ENCODE assay signal across 1 cellular context in the genomic region with DNA sequence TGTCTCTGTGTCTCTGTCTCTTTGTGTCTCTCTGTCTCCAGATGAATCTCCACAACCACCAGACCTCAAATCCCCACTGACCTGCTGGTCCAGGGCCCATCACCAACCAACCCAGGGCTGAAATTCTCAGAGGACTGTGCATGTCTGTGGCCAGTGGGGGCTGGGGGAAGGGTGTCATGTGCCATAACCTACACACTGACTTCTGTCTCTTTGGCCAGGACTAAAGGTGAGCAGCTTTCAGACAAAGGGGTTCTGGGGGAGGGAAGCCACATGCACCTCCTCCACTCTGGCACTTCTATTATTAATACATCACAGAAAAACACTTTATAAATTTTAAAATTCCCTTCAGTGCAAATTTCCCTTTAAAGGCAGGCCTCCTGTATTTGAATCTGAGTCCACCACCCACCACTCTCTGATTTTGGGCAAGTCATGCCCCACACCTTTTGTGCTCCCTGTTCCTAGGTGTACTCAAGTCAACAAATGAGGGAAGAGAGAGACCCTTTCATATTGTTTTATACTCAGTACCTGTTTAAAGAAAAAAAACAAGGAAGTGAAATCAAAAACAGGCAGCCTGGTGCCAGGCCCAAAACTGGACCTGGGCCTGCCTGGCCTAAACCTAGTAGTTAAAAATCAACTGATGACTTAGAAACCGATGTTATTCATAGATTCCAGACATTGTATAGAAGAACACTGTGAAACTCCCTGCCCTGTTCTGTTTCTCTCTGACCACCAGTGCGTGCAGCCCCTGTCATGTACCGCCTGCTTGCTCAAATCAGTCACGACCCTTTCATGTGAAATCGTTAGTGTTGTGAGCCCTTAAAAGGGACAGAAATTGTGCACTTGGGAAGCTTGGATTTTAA.
TF ChIP-seq lines count a peak whose summit lies in the region.

No MANE protein-coding gene starts in this region.

TF ChIP-seq in H1, 55 proteins besides CTCF, POLR2A, EP300 and RAD21:
- no peak for TF ChIP-seq RBBP5 (IDR thresholded peaks at IDR 0.05; ENCODE audit: borderline replicate concordance, low read depth, low read length)
- no peak for TF ChIP-seq POU5F1 (IDR thresholded peaks at IDR 0.05; ENCODE audit: low read depth, low read length)
- no peak for TF ChIP-seq TAF7 (optimal IDR thresholded peaks at IDR 0.05; ENCODE audit: borderline replicate concordance, low read depth, low read length)
- no peak for TF ChIP-seq TAF1 (IDR thresholded peaks at IDR 0.05; ENCODE audit: low read depth, low read length)
- no peak for TF ChIP-seq KDM1A (IDR thresholded peaks at IDR 0.05; ENCODE audit: borderline replicate concordance, low read length)
- no peak for TF ChIP-seq CHD1 (IDR thresholded peaks at IDR 0.05; ENCODE audit: low read depth, low read length)
- no peak for TF ChIP-seq SIX5 (IDR thresholded peaks at IDR 0.05; ENCODE audit: low read depth, low read length)
- no peak for TF ChIP-seq RNF2 (IDR thresholded peaks at IDR 0.05; ENCODE audit: borderline replicate concordance, low read depth, low read length, missing control alignments, poor library complexity, severe bottlenecking)
- TF ChIP-seq FOSL1 (IDR thresholded peaks at IDR 0.05; ENCODE audit: insufficient read depth, low read depth, low read length): no peak
- TF ChIP-seq EGR1 (IDR thresholded peaks at IDR 0.05; ENCODE audit: borderline replicate concordance, low read depth, low read length): no peak
- no peak for TF ChIP-seq BACH1 (IDR thresholded peaks at IDR 0.05; ENCODE audit: low read length)
- no peak for TF ChIP-seq CEBPB (IDR thresholded peaks at IDR 0.05; ENCODE audit: low read depth, low read length)
- no peak for TF ChIP-seq NANOG (IDR thresholded peaks at IDR 0.05; ENCODE audit: insufficient read depth, low read depth, low read length, poor library complexity, severe bottlenecking)
